In the genomic region with DNA sequence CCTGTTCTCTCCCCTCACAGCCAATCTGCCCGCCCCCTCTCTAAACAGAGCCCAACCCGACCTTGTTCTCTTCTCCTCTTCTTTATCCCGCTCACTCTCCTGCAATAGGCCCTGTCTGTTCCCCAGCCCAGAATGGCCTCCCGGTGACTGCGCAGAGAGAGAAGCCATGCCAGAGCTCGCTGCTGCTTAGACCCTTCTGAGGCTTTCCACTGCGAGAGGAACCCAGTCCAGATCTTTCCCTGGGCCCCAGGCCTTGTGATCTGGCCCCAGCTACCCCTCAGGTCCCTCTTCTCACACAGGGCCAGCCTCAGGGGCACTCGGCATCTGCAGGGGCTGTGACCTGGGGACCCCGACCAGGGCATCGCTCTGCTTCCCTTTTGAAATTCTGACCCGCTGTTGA, we compare ENCODE assay signal across 30 cellular contexts.
"Had no signal": no experiment of that assay in that cellular context is flagged by ENCODE, and none has a peak within 500 bp of the region (broad histone marks: within the 10 kb centered on the region; RNA-seq: fewer than 3 reads in every experiment).

No MANE protein-coding gene starts in this region.

- H3K4me3 Mint-ChIP-seq: activated CD4-positive, alpha-beta memory T cell treated with anti-CD3 and anti-CD28 coated beads for 36 hours; activated CD4-positive, alpha-beta T cell treated with anti-CD3 and anti-CD28 coated beads, Interleukin-2, amount 10 ng/mL, durations not matched to agents 24 days and 14 days; activated naive CD4-positive, alpha-beta T cell treated with anti-CD3 and anti-CD28 coated beads, Interleukin-2, amount 50 U/mL, for 24 hours; activated naive CD8-positive, alpha-beta T cell treated with anti-CD3 and anti-CD28 coated beads, Interleukin-2, amount 50 U/mL, for 24 hours; activated T-cell treated with anti-CD3 and anti-CD28 coated beads, Interleukin-2, amount 50 U/mL, for 24 hours; nephron progenitor cell; T-helper 17 cell had no signal

- H3K9me3 ChIP-seq: colonic mucosa, esophagus squamous epithelium, heart right ventricle, left ventricle myocardium inferior, mucosa of descending colon, pancreas, prostate gland, suprapubic skin, transverse colon had no signal

- FAIRE-seq: bronchial epithelial cell, endometrium, islet of Langerhans, pancreas, small intestine, urothelium cell line had no signal

- DNase-seq: activated CD4-positive, alpha-beta memory T cell treated with anti-CD3 and anti-CD28 coated beads for 36 hours; activated CD4-positive, alpha-beta T cell treated with anti-CD3 and anti-CD28 coated beads, Interleukin-2, amount 10 ng/mL, durations not matched to agents 24 days and 14 days; activated CD4-positive, CD25-positive, alpha-beta regulatory T cell treated with anti-CD3 and anti-CD28 coated beads, Interleukin-2, amount 50 U/mL, for 72 hours; activated naive CD8-positive, alpha-beta T cell treated with anti-CD3 and anti-CD28 coated beads, Interleukin-2, amount 50 U/mL, for 24 hours; activated T-cell treated with anti-CD3 and anti-CD28 coated beads, Interleukin-2, amount 50 U/mL, for 24 hours; amygdala; colonic mucosa; effector CD8-positive, alpha-beta T cell; esophagus squamous epithelium; foreskin melanocyte; heart right ventricle; left ventricle myocardium inferior; nephron progenitor cell; pancreas; retina; small intestine; stimulated activated CD4-positive, alpha-beta T cell treated with anti-CD3 and anti-CD28 coated beads, Interleukin-1b, Interleukin-23, amount 100 ng/mL, for 48 hours; stimulated activated naive CD4-positive, alpha-beta T cell; T-helper 17 cell; T1000; transverse colon had no signal

- H3K27me3 ChIP-seq: colonic mucosa, esophagus squamous epithelium, heart right ventricle, pancreas, suprapubic skin, transverse colon had no signal

- H3K36me3 ChIP-seq: colonic mucosa, esophagus squamous epithelium, heart right ventricle, left ventricle myocardium inferior, pancreas, prostate gland, suprapubic skin, transverse colon had no signal

- H3K27ac ChIP-seq: colonic mucosa, epithelial cell of prostate, esophagus squamous epithelium, heart right ventricle, left ventricle myocardium inferior, pancreas, suprapubic skin, transverse colon had no signal

- H3K36me3 Mint-ChIP-seq: activated CD4-positive, alpha-beta memory T cell treated with anti-CD3 and anti-CD28 coated beads for 36 hours; activated naive CD4-positive, alpha-beta T cell treated with anti-CD3 and anti-CD28 coated beads, Interleukin-2, amount 50 U/mL, for 24 hours had no signal

- H3K4me3 ChIP-seq: colonic mucosa, esophagus squamous epithelium, heart right ventricle, left ventricle myocardium inferior, mucosa of descending colon, prostate gland, suprapubic skin, transverse colon had no signal

- H3K4me1 Mint-ChIP-seq: activated CD4-positive, alpha-beta T cell treated with anti-CD3 and anti-CD28 coated beads, Interleukin-2, amount 10 ng/mL, durations not matched to agents 24 days and 14 days; activated naive CD4-positive, alpha-beta T cell treated with anti-CD3 and anti-CD28 coated beads, Interleukin-2, amount 50 U/mL, for 24 hours; activated naive CD8-positive, alpha-beta T cell treated with anti-CD3 and anti-CD28 coated beads, Interleukin-2, amount 50 U/mL, for 24 hours had no signal

- H3K4me1 ChIP-seq: colonic mucosa, pancreas had no signal

- H3K27ac Mint-ChIP-seq: activated CD4-positive, alpha-beta memory T cell treated with anti-CD3 and anti-CD28 coated beads for 36 hours; activated CD4-positive, alpha-beta T cell treated with anti-CD3 and anti-CD28 coated beads, Interleukin-2, amount 10 ng/mL, durations not matched to agents 24 days and 14 days; activated naive CD4-positive, alpha-beta T cell treated with anti-CD3 and anti-CD28 coated beads, Interleukin-2, amount 50 U/mL, for 24 hours; activated naive CD8-positive, alpha-beta T cell treated with anti-CD3 and anti-CD28 coated beads, Interleukin-2, amount 50 U/mL, for 24 hours; activated T-cell treated with anti-CD3 and anti-CD28 coated beads, Interleukin-2, amount 50 U/mL, for 24 hours; T-helper 17 cell had no signal

- H3K27me3 Mint-ChIP-seq: activated CD4-positive, alpha-beta memory T cell treated with anti-CD3 and anti-CD28 coated beads for 36 hours; activated naive CD4-positive, alpha-beta T cell treated with anti-CD3 and anti-CD28 coated beads, Interleukin-2, amount 50 U/mL, for 24 hours; activated naive CD8-positive, alpha-beta T cell treated with anti-CD3 and anti-CD28 coated beads, Interleukin-2, amount 50 U/mL, for 24 hours; activated T-cell treated with anti-CD3 and anti-CD28 coated beads, Interleukin-2, amount 50 U/mL, for 24 hours; T-helper 17 cell had no signal
